Comparison of ENCODE assay signal across 6 cellular contexts in genomic region chr10:37473906-37474305, GRCh38.
"Had no signal": no experiment of that assay in that cellular context is flagged by ENCODE, and none has a peak within 500 bp of the region (broad histone marks: within the 10 kb centered on the region; RNA-seq: fewer than 3 reads in every experiment).

No MANE protein-coding gene starts in this region.

- H3K27ac Mint-ChIP-seq: IgD-negative memory B cell had no signal

- H3K36me3 Mint-ChIP-seq: IgD-negative memory B cell had no signal

- H3K27ac ChIP-seq: HL-60 had no signal

- H3K4me3 Mint-ChIP-seq: IgD-negative memory B cell had no signal

- H3K27me3 Mint-ChIP-seq: IgD-negative memory B cell had no signal

- H3K4me1 Mint-ChIP-seq: IgD-negative memory B cell had no signal

- H3K4me3 ChIP-seq: K562 had no signal

- ATAC-seq: HepG2, K562 had no signal

- DNase-seq: IMR-90, KBM-7 had no signal
